ENCODE assay signal across 6 cellular contexts in the genomic region with DNA sequence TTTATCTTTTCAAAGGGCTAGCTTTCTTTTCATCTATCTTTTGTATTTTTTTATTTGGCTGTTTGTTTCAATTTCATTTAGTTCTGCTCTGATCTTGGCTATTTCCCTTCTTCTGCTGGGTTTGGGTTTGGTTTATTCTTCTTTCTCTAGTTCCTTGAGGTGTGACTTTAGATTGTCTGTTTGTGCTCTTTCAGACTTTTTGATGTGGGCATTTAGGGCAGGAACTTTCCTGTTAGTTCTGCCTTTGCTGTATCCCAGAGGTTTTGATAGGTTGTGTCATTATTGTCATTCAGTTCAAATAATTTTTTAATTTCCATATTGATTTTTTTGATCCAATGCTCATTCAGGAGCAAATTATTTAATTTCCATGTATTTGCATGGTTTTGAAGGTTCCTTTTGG.
DNase-seq lines count a peak whose midpoint lies in the region; ATAC-seq lines count a peak whose summit lies in the region.
"Not testable (repeated sequence)": the region's sequence is repeated elsewhere in the genome, so short reads cannot be mapped to it uniquely, and the experiment has no call there.

No MANE protein-coding gene starts in this region.

- not testable (repeated sequence) for H3K4me3 ChIP-seq in CD4-positive, alpha-beta memory T cell (ENCODE audit: low read length in 2 of 2)

- H3K27ac ChIP-seq in CD4-positive, alpha-beta memory T cell (ENCODE audit: low read depth, low read length), result not testable (repeated sequence)

- not testable (repeated sequence) for H3K36me3 ChIP-seq in CD4-positive, alpha-beta memory T cell (ENCODE audit: insufficient read depth, low read length)

- H3K4me1 Mint-ChIP-seq in CD4-positive, alpha-beta memory T cell, result peaks cover 23 to 40% (median 31%) of the 10 kb centered on the region in 4 donors
- H3K4me1 Mint-ChIP-seq in T-cell (peaks cover 37 to 49% (median 37%) of the 10 kb centered on the region in 3 donors), immature natural killer cell (peaks cover 20 to 31% of the 10 kb centered on the region in 2 donors)
- peaks cover 42% of the 10 kb centered on the region for H3K4me1 Mint-ChIP-seq in activated CD4-positive, alpha-beta T cell treated with anti-CD3 and anti-CD28 coated beads, Interleukin-2, amount 10 ng/mL, durations not matched to agents 24 days and 14 days
- peaks cover 61% of the 10 kb centered on the region for H3K4me1 Mint-ChIP-seq in activated T-helper 1 cell treated with anti-CD3 and anti-CD28 coated beads, Interleukin-12 subunit alpha, Interleukin-12 subunit beta, Interleukin-2, Interleukin-4 antibody, amounts not matched to agents 30 ng/mL and 10 ng/mL and 1 ng/mL, durations not matched to agents 14 hours and 24 hours and 36 hours (ENCODE audit: low read depth)
- peaks cover 51% of the 10 kb centered on the region for H3K4me1 Mint-ChIP-seq in activated naive CD8-positive, alpha-beta T cell (ENCODE audit: low read depth)

- not testable (repeated sequence) for H3K36me3 Mint-ChIP-seq in CD4-positive, alpha-beta memory T cell; T-cell
- H3K36me3 Mint-ChIP-seq in activated CD4-positive, alpha-beta T cell treated with anti-CD3 and anti-CD28 coated beads, Interleukin-2, amount 10 ng/mL, durations not matched to agents 24 days and 14 days (ENCODE audit: low read depth), result peaks cover 34% of the 10 kb centered on the region
- peaks cover 29% of the 10 kb centered on the region for H3K36me3 Mint-ChIP-seq in activated T-helper 1 cell treated with anti-CD3 and anti-CD28 coated beads, Interleukin-12 subunit alpha, Interleukin-12 subunit beta, Interleukin-2, Interleukin-4 antibody, amounts not matched to agents 30 ng/mL and 10 ng/mL and 1 ng/mL, durations not matched to agents 14 hours and 24 hours and 36 hours (ENCODE audit: low read depth)
- peaks cover 11% of the 10 kb centered on the region for H3K36me3 Mint-ChIP-seq in activated naive CD8-positive, alpha-beta T cell
- H3K36me3 Mint-ChIP-seq in immature natural killer cell, result peaks cover 7 to 11% (median 11%) of the 10 kb centered on the region in 3 donors

- H3K9me3 Mint-ChIP-seq in CD4-positive, alpha-beta memory T cell, result peaks cover 3 to 15% (median 8%) of the 10 kb centered on the region in 8 donors
- H3K9me3 Mint-ChIP-seq in T-cell, result peaks cover 3 to 15% (median 9%) of the 10 kb centered on the region in 3 donors
- H3K9me3 Mint-ChIP-seq in activated CD4-positive, alpha-beta T cell treated with anti-CD3 and anti-CD28 coated beads, Interleukin-2, amount 10 ng/mL, durations not matched to agents 24 days and 14 days, result peaks cover 30% of the 10 kb centered on the region
- peaks cover 37% of the 10 kb centered on the region for H3K9me3 Mint-ChIP-seq in activated T-helper 1 cell treated with anti-CD3 and anti-CD28 coated beads, Interleukin-12 subunit alpha, Interleukin-12 subunit beta, Interleukin-2, Interleukin-4 antibody, amounts not matched to agents 30 ng/mL and 10 ng/mL and 1 ng/mL, durations not matched to agents 14 hours and 24 hours and 36 hours
- peaks cover 10% of the 10 kb centered on the region for H3K9me3 Mint-ChIP-seq in activated naive CD8-positive, alpha-beta T cell (ENCODE audit: low read depth)
- H3K9me3 Mint-ChIP-seq in immature natural killer cell, result not testable (repeated sequence)

- CTCF ChIA-PET in CD4-positive, alpha-beta memory T cell (lab: Charles Lee; ENCODE audit: partially characterized antibody); T-cell (lab: Charles Lee): not testable (repeated sequence)

- H3K4me1 ChIP-seq in CD4-positive, alpha-beta memory T cell (ENCODE audit: insufficient read depth, low read length), result peaks cover 24% of the 10 kb centered on the region

- peak overlapping the region in 6 of 8 donors; percentile 13 to 59 (median 42) for H3K4me3 Mint-ChIP-seq in CD4-positive, alpha-beta memory T cell
- H3K4me3 Mint-ChIP-seq in T-cell (peak overlapping the region in 1 of 3 donors; percentile 18), immature natural killer cell (peak overlapping the region in 3 of 5 donors; percentile 7 to 15 (median 9))
- H3K4me3 Mint-ChIP-seq in activated CD4-positive, alpha-beta T cell treated with anti-CD3 and anti-CD28 coated beads, Interleukin-2, amount 10 ng/mL, durations not matched to agents 24 days and 14 days, result peak overlapping the region; percentile 43
- peak overlapping the region; percentile 51 for H3K4me3 Mint-ChIP-seq in activated T-helper 1 cell treated with anti-CD3 and anti-CD28 coated beads, Interleukin-12 subunit alpha, Interleukin-12 subunit beta, Interleukin-2, Interleukin-4 antibody, amounts not matched to agents 30 ng/mL and 10 ng/mL and 1 ng/mL, durations not matched to agents 14 hours and 24 hours and 36 hours
- peak overlapping the region; percentile 4 for H3K4me3 Mint-ChIP-seq in activated naive CD8-positive, alpha-beta T cell

- H3K27me3 ChIP-seq in CD4-positive, alpha-beta memory T cell (ENCODE audit: insufficient read depth, low read length), result not testable (repeated sequence)

- peak overlapping the region in 4 of 7 donors; percentile 0 to 75 (median 15) for H3K27ac Mint-ChIP-seq in CD4-positive, alpha-beta memory T cell
- peak overlapping the region; percentile 61 to 71 for H3K27ac Mint-ChIP-seq in T-cell
- peak overlapping the region; percentile 51 for H3K27ac Mint-ChIP-seq in activated CD4-positive, alpha-beta T cell treated with anti-CD3 and anti-CD28 coated beads, Interleukin-2, amount 10 ng/mL, durations not matched to agents 24 days and 14 days
- H3K27ac Mint-ChIP-seq in activated T-helper 1 cell treated with anti-CD3 and anti-CD28 coated beads, Interleukin-12 subunit alpha, Interleukin-12 subunit beta, Interleukin-2, Interleukin-4 antibody, amounts not matched to agents 30 ng/mL and 10 ng/mL and 1 ng/mL, durations not matched to agents 14 hours and 24 hours and 36 hours, result peak overlapping the region; percentile 49
- peak overlapping the region; percentile 16 for H3K27ac Mint-ChIP-seq in activated naive CD8-positive, alpha-beta T cell
- peak overlapping the region in 1 of 6 donors; percentile 9 for H3K27ac Mint-ChIP-seq in immature natural killer cell

- not testable (repeated sequence) for H3K27me3 Mint-ChIP-seq in CD4-positive, alpha-beta memory T cell; T-cell; activated CD4-positive, alpha-beta T cell treated with anti-CD3 and anti-CD28 coated beads, Interleukin-2, amount 10 ng/mL, durations not matched to agents 24 days and 14 days; activated T-helper 1 cell treated with anti-CD3 and anti-CD28 coated beads, Interleukin-12 subunit alpha, Interleukin-12 subunit beta, Interleukin-2, Interleukin-4 antibody, amounts not matched to agents 30 ng/mL and 10 ng/mL and 1 ng/mL, durations not matched to agents 14 hours and 24 hours and 36 hours (ENCODE audit: insufficient read depth); activated naive CD8-positive, alpha-beta T cell; immature natural killer cell (ENCODE audit: low read depth in 3 of 3)

- ATAC-seq in T-cell (replicated peaks in 1 of 4), result not testable (repeated sequence)

- H3K9me3 ChIP-seq in CD4-positive, alpha-beta memory T cell (ENCODE audit: control insufficient read depth in 1 of 2, low read length in 2 of 2), result not testable (repeated sequence)

- POLR2A ChIA-PET in CD4-positive, alpha-beta memory T cell (lab: Charles Lee; ENCODE audit: partially characterized antibody), result not testable (repeated sequence)
- POLR2A ChIA-PET in T-cell (lab: Charles Lee), result interaction anchor here in 1 of 2 donors (1.0 kb wide), 1 partner anchor 16 kb away, joined by 4 read pairs; no protein-coding TSS in a partner anchor

- peak in 3 of 5 donors; percentile 3 to 8 (median 6) for DNase-seq in CD4-positive, alpha-beta memory T cell
- not testable (repeated sequence) for DNase-seq in T-cell; activated T-helper 1 cell treated with anti-CD3 and anti-CD28 coated beads, Interleukin-12 subunit alpha, Interleukin-12 subunit beta, Interleukin-2, Interleukin-4 antibody, amounts not matched to agents 30 ng/mL and 10 ng/mL and 1 ng/mL, durations not matched to agents 14 hours and 24 hours and 36 hours (ENCODE audit: low spot score)
- DNase-seq in activated CD4-positive, alpha-beta T cell treated with anti-CD3 and anti-CD28 coated beads, Interleukin-2, amount 10 ng/mL, durations not matched to agents 24 days and 14 days, result peak; percentile 72
- DNase-seq in immature natural killer cell, result peak in 2 of 3 donors; percentile 2 to 3

- intact Hi-C loops in CD4-positive, alpha-beta memory T cell (cut with micrococcal nuclease); activated CD4-positive, alpha-beta T cell treated with anti-CD3 and anti-CD28 coated beads, Interleukin-2, amount 10 ng/mL, durations not matched to agents 24 days and 14 days (cut with micrococcal nuclease): not testable (repeated sequence)
- intact Hi-C loops in activated T-helper 1 cell treated with anti-CD3 and anti-CD28 coated beads, Interleukin-12 subunit alpha, Interleukin-12 subunit beta, Interleukin-2, Interleukin-4 antibody, amounts not matched to agents 30 ng/mL and 10 ng/mL and 1 ng/mL, durations not matched to agents 14 hours and 24 hours and 36 hours (cut with micrococcal nuclease), result loop anchor here (2.0 kb wide), 1 partner anchor 15 kb away; no protein-coding TSS in a partner anchor
